In genomic region chr22:42519544-42520237, GRCh38 we compare ENCODE assay signal across 8 cellular contexts. TPM values are rescaled to one million over a fixed set of nuclear protein-coding genes. Genes with fewer than 3 reads are reported as not detected.
DNase-seq lines count a peak whose midpoint lies in the region; ATAC-seq, FAIRE-seq and TF ChIP-seq lines count a peak whose summit lies in the region.

A gene with protein sequence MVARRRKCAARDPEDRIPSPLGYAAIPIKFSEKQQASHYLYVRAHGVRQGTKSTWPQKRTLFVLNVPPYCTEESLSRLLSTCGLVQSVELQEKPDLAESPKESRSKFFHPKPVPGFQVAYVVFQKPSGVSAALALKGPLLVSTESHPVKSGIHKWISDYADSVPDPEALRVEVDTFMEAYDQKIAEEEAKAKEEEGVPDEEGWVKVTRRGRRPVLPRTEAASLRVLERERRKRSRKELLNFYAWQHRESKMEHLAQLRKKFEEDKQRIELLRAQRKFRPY (minus strand): TSS chr22:42519796. CDS start chr22:42519786, 10 bp downstream.

- H3K36me3 ChIP-seq in CD4-positive, alpha-beta memory T cell (ENCODE audit: insufficient read depth, low read length), result peaks cover 11% of the 10 kb centered on the region
- H3K36me3 ChIP-seq in RWPE2 (ENCODE audit: low read depth), result peaks cover 9% of the 10 kb centered on the region; the same call in 1 of the 2 replicates

- POLR2A ChIA-PET in CD4-positive, alpha-beta memory T cell (lab: Charles Lee; ENCODE audit: partially characterized antibody), result interaction anchor here (1.1 kb wide), 1 partner anchor 95 kb away, joined by 3 read pairs; the partner anchor contains the start of gene POLDIP3

- no peaks in the 10 kb centered on the region for H3K9me3 ChIP-seq in CD4-positive, alpha-beta memory T cell (ENCODE audit: control insufficient read depth in 1 of 2, low read length in 2 of 2)
- H3K9me3 ChIP-seq in RWPE2 (ENCODE audit: severe bottlenecking), result no peaks in the 10 kb centered on the region

- peak; percentile 79 to 88 (median 81) for DNase-seq in CD4-positive, alpha-beta memory T cell
- DNase-seq in HTR-8/SVneo (ENCODE audit: insufficient read length, low spot score) (peak; percentile 57), RWPE2 (ENCODE audit: low spot score) (no peak), fibroblast of the aortic adventitia (ENCODE audit: low read depth) (peak; percentile 58)
- DNase-seq in activated effector memory CD4-positive, alpha-beta T cell treated with Interleukin-2 at 50 U/mL for 16 hours, result peak; percentile 85
- DNase-seq in stimulated activated naive CD4-positive, alpha-beta T cell treated with Interleukin-2 at 50 U/mL for 16 hours (lab: John Stamatoyannopoulos, UW), result peak; percentile 86

- no peaks in the 10 kb centered on the region for H3K27me3 ChIP-seq in CD4-positive, alpha-beta memory T cell (ENCODE audit: insufficient read depth, low read length)
- H3K27me3 ChIP-seq in RWPE2 (ENCODE audit: insufficient read depth, poor library complexity, severe bottlenecking), result no peaks in the 10 kb centered on the region

- H3K4me3 Mint-ChIP-seq in CD4-positive, alpha-beta memory T cell, result peak within 1 kb of the TSS; percentile 95 to 99 (median 97)
- peak within 1 kb of the TSS; percentile 98 to 100 (median 99) for H3K4me3 Mint-ChIP-seq in nephron

- no peaks in the 10 kb centered on the region for H3K27me3 Mint-ChIP-seq in CD4-positive, alpha-beta memory T cell
- H3K27me3 Mint-ChIP-seq in nephron (ENCODE audit: low read depth), result no peaks in the 10 kb centered on the region

- no peaks in the 10 kb centered on the region for H3K9me3 Mint-ChIP-seq in CD4-positive, alpha-beta memory T cell
- H3K9me3 Mint-ChIP-seq in nephron, result no peaks in the 10 kb centered on the region

- peaks cover 7 to 21% (median 14%) of the 10 kb centered on the region in 4 donors for H3K4me1 Mint-ChIP-seq in CD4-positive, alpha-beta memory T cell
- H3K4me1 Mint-ChIP-seq in nephron, result peaks cover 18% of the 10 kb centered on the region

- no peak for FAIRE-seq in HTR-8/SVneo (lab: Jason Lieb, UNC)

- CTCF ChIA-PET in CD4-positive, alpha-beta memory T cell (lab: Charles Lee; ENCODE audit: partially characterized antibody), result no interaction called here

- peaks cover 0 to 10% of the 10 kb centered on the region in 2 donors for H3K36me3 Mint-ChIP-seq in CD4-positive, alpha-beta memory T cell
- H3K36me3 Mint-ChIP-seq in nephron (ENCODE audit: low read depth), result peaks cover 12% of the 10 kb centered on the region

- TF ChIP-seq CTCF in RWPE2 (IDR thresholded peaks at IDR 0.05; ENCODE audit: poor library complexity, severe bottlenecking), result no peak
- TF ChIP-seq CTCF in fibroblast of the aortic adventitia (IDR thresholded peaks at IDR 0.05; ENCODE audit: insufficient read depth, low read length), result no peak
- no peak for TF ChIP-seq CTCF in nephron (IDR thresholded peaks at IDR 0.05; ENCODE audit: unreplicated experiment in 3 of 3)

- peak within 1 kb of the TSS; percentile 93 to 99 (median 98) for H3K27ac Mint-ChIP-seq in CD4-positive, alpha-beta memory T cell
- peak within 1 kb of the TSS; percentile 70 to 86 (median 82) for H3K27ac Mint-ChIP-seq in nephron

- peak within 1 kb of the TSS; percentile 61 to 79 for H3K4me3 ChIP-seq in CD4-positive, alpha-beta memory T cell (ENCODE audit: low read length in 2 of 2)
- peak within 1 kb of the TSS; percentile 95 for H3K4me3 ChIP-seq in RWPE2 (ENCODE audit: severe bottlenecking)
- H3K4me3 ChIP-seq in fibroblast of the aortic adventitia (ENCODE audit: low read depth, low read length), result peak within 1 kb of the TSS; percentile 86

- peaks cover 11% of the 10 kb centered on the region for H3K4me1 ChIP-seq in CD4-positive, alpha-beta memory T cell (ENCODE audit: insufficient read depth, low read length)
- peaks cover 7% of the 10 kb centered on the region for H3K4me1 ChIP-seq in RWPE2 (ENCODE audit: insufficient read depth, poor library complexity, severe bottlenecking)

- ATAC-seq in GM19351 (IDR thresholded peaks at IDR 0.05; ENCODE audit: unreplicated experiment) (peak; percentile 77), RWPE2 (ENCODE audit: low read depth) (peak; percentile 88)

- H3K27ac ChIP-seq in CD4-positive, alpha-beta memory T cell (ENCODE audit: low read depth, low read length), result peak within 1 kb of the TSS; percentile 78
- H3K27ac ChIP-seq in RWPE2 (ENCODE audit: poor library complexity, severe bottlenecking), result peak within 1 kb of the TSS; percentile 55

- intact Hi-C loops in CD4-positive, alpha-beta memory T cell (cut with micrococcal nuclease), result no loop called here

RNA-seq across cellular contexts. Expression of the gene that starts here (rescaled TPM):
- 100 to 1,000 TPM in 1 of 2 experiments, 10 to 100 TPM in 1; 98.1 to 104 TPM for total RNA-seq in CD4-positive, alpha-beta memory T cell
- polyA plus RNA-seq in CD4-positive, alpha-beta memory T cell, result 10 to 100 TPM; 56.9 to 57.6 TPM
- total RNA-seq in fibroblast of the aortic adventitia (ENCODE audit: low replicate concordance), result 12.0 and 18.6 TPM in 2 replicates
